8 cellular contexts compared by ENCODE assay signal in genomic region chr10:70880077-70880534, GRCh38. TPM values are rescaled to one million over a fixed set of nuclear protein-coding genes. Genes with fewer than 3 reads are reported as not detected.
DNase-seq lines count a peak whose midpoint lies in the region; ATAC-seq and TF ChIP-seq lines count a peak whose summit lies in the region.

No MANE protein-coding gene starts in this region.

- H3K4me1 ChIP-seq in A673 (ENCODE audit: insufficient read depth, low read length, poor library complexity, severe bottlenecking) = no peaks in the 10 kb centered on the region
- no peaks in the 10 kb centered on the region for H3K4me1 ChIP-seq in testis

- H3K27ac ChIP-seq in A673 (ENCODE audit: low read depth, low read length, poor library complexity, severe bottlenecking) (no peak overlapping the region), testis (no peak overlapping the region)

- TF ChIP-seq POLR2A in testis (IDR thresholded peaks at IDR 0.05) = no peak

- CTCF ChIA-PET in A673 (lab: Charles Lee) = no interaction called here

- BruUV-seq in A673 (replicated peaks; lab: Mats Ljungman, UMichigan) = no TSS peak

- peak; percentile 93 for TF ChIP-seq CTCF in A673 (conservative IDR thresholded peaks at IDR 0.05; ENCODE audit: low read depth, low read length)
- peak in 2 of 3 donors; percentile 46 to 70 for TF ChIP-seq CTCF in omental fat pad (IDR thresholded peaks at IDR 0.05)
- peak; percentile 92 to 96 (median 92) for TF ChIP-seq CTCF in testis (IDR thresholded peaks at IDR 0.05)

- POLR2A ChIA-PET in A673 (lab: Charles Lee; ENCODE audit: low non-redundant PET) = no interaction called here

- intact Hi-C loops in A673 (cut with micrococcal nuclease; ENCODE audit: unreplicated experiment) (loop anchor here (1.0 to 5.0 kb wide), 3 partner anchors 65 to 418 kb away; partner anchors contain the start of gene SGPL1), testis (cut with DNase I; ENCODE audit: low total_unique reads) (loop anchor here (10.0 kb wide), 1 partner anchor 335 kb away; no protein-coding TSS in a partner anchor)

- H3K27me3 ChIP-seq in A673 (replicated peaks; ENCODE audit: insufficient read depth, low read depth, low read length, poor library complexity) (no peaks in the 10 kb centered on the region), testis (no peaks in the 10 kb centered on the region)

- no peaks in the 10 kb centered on the region for H3K9me3 ChIP-seq in A673 (ENCODE audit: low read depth, low read length, poor library complexity, severe bottlenecking)
- H3K9me3 ChIP-seq in testis = no peaks in the 10 kb centered on the region

- H3K36me3 ChIP-seq in A673 (ENCODE audit: insufficient read depth, low read length, poor library complexity, severe bottlenecking) = peaks cover 12% of the 10 kb centered on the region
- H3K36me3 ChIP-seq in testis (ENCODE audit: low read depth, missing control alignments) = no peaks in the 10 kb centered on the region

- DNase-seq in A673 (ENCODE audit: low spot score) (peak; percentile 83), LHCN-M2 (ENCODE audit: low read depth) (peak; percentile 67), RPMI7951 (ENCODE audit: low read depth) (peak; percentile 66), fibroblast of the conjunctiva (ENCODE audit: low read depth) (peak; percentile 68), omental fat pad (ENCODE audit: low spot score) (peak; percentile 51), testis (peak; percentile 91)
- DNase-seq in activated T-helper 1 cell treated with anti-CD3 and anti-CD28 coated beads, Interleukin-2, amount 50 U/mL, for 16 hours (ENCODE audit: low read depth in 1 of 2, low spot score in 1 of 2) = peak; percentile 42 to 57

- H3K4me3 ChIP-seq in A673 (ENCODE audit: low read depth, low read length, poor library complexity, severe bottlenecking) = no peak overlapping the region
- no peak overlapping the region for H3K4me3 ChIP-seq in testis

- peak; percentile 50 for ATAC-seq in GM18502 (IDR thresholded peaks at IDR 0.05; ENCODE audit: poor library complexity, unreplicated experiment)
- peak; percentile 73 for ATAC-seq in omental fat pad (ENCODE audit: low FRiP score)

- 16 to 29% methylated on average over 4 of the region's 4 CpGs for WGBS in testis, 2 donors

RNA-seq across cellular contexts. Expression of gene PCBD1, which starts 8.3 kb away (rescaled TPM):
- 41.2 and 43.4 TPM in 2 replicates for total RNA-seq in A673 (2021)
- total RNA-seq in LHCN-M2 (2014; rRNA removed) = 23.0 and 32.4 TPM in 2 replicates
- 43.6 TPM for polyA plus RNA-seq in LHCN-M2 (2012)
- total RNA-seq in RPMI7951 (2014; rRNA removed; shearing (Covaris generic)) = 71.6 and 73.9 TPM in 2 replicates
- total RNA-seq in omental fat pad = 10 to 100 TPM; 47.0 to 77.2 (median 64.3) TPM
- total RNA-seq in testis = 10 to 100 TPM; 61.9 to 71.2 TPM
- 49.6 TPM for polyA plus RNA-seq in testis (ENCODE audit: insufficient read depth, low read depth, low replicate concordance)
